In genomic region chr10:25875555-25876165, GRCh38 we compare ENCODE assay signal across 8 cellular contexts. TPM values are rescaled to one million over a fixed set of nuclear protein-coding genes. Genes with fewer than 3 reads are reported as not detected.
DNase-seq lines count a peak whose midpoint lies in the region; ATAC-seq and TF ChIP-seq lines count a peak whose summit lies in the region.

No MANE protein-coding gene starts in this region.

- no peaks in the 10 kb centered on the region for H3K27me3 Mint-ChIP-seq in activated B cell treated with CpG ODN at 0.5 μM for 24 hours

- ATAC-seq in GM19025 (IDR thresholded peaks at IDR 0.05; ENCODE audit: low read depth, unreplicated experiment) (peak; percentile 94), HG03175 (IDR thresholded peaks at IDR 0.05; ENCODE audit: unreplicated experiment) (peak; percentile 96), activated B cell treated with CpG ODN at 0.5 μM for 24 hours (ENCODE audit: low read depth) (peak; percentile 76), left colon (peak; percentile 68)

- no peaks in the 10 kb centered on the region for H3K36me3 Mint-ChIP-seq in activated B cell treated with CpG ODN at 0.5 μM for 24 hours (ENCODE audit: low read depth)

- H3K4me3 ChIP-seq in BE2C (ENCODE audit: low read depth, low read length), result no peak overlapping the region

- H3K4me3 Mint-ChIP-seq in activated B cell treated with CpG ODN at 0.5 μM for 24 hours, result no peak overlapping the region

- POLR2A ChIA-PET in activated B cell treated with CpG ODN at 0.5 μM for 24 hours (lab: Charles Lee), result no interaction called here

- H3K9me3 Mint-ChIP-seq in activated B cell treated with CpG ODN at 0.5 μM for 24 hours, result no peaks in the 10 kb centered on the region

- H3K27me3 ChIP-seq in BE2C, result no peaks in the 10 kb centered on the region

- no peaks in the 10 kb centered on the region for H3K36me3 ChIP-seq in BE2C

- CTCF ChIA-PET in activated B cell treated with CpG ODN at 0.5 μM for 24 hours (lab: Charles Lee), result interaction anchor here (0.6 to 2.0 kb wide), 18 partner anchors 9 to 1007 kb away, joined by 3 to 18 read pairs (median 4); partner anchors contain the start of gene GAD2

- TF ChIP-seq CTCF in BE2C (IDR thresholded peaks at IDR 0.05; ENCODE audit: low read depth, low read length), result peak; percentile 88
- TF ChIP-seq CTCF in activated B cell treated with CpG ODN at 0.5 μM for 24 hours (IDR thresholded peaks at IDR 0.05), result peak; percentile 91

- H3K4me1 Mint-ChIP-seq in activated B cell treated with CpG ODN at 0.5 μM for 24 hours, result no peaks in the 10 kb centered on the region

- H3K27ac Mint-ChIP-seq in activated B cell treated with CpG ODN at 0.5 μM for 24 hours, result no peak overlapping the region

- no peaks in the 10 kb centered on the region for H3K4me1 ChIP-seq in BE2C

- H3K9me3 ChIP-seq in BE2C, result no peaks in the 10 kb centered on the region

- intact Hi-C loops in activated B cell treated with CpG ODN at 0.5 μM for 24 hours (cut with micrococcal nuclease), result loop anchor here (1.0 to 10.0 kb wide), 3 partner anchors 60 to 459 kb away; no protein-coding TSS in a partner anchor
- intact Hi-C loops in left colon (cut with DNase I, micrococcal nuclease), result loop anchor here in 1 of 2 donors (10.0 kb wide), 1 partner anchor 679 kb away; no protein-coding TSS in a partner anchor

- peak; percentile 70 for DNase-seq in BE2C
- peak; percentile 82 for DNase-seq in NCI-H2227 (lab: John Stamatoyannopoulos, UW; ENCODE audit: unreplicated experiment)
- peak; percentile 34 for DNase-seq in activated B cell treated with CpG ODN at 0.5 μM for 24 hours
- DNase-seq in central memory CD4-positive, alpha-beta T cell, result peak; percentile 23
- DNase-seq in left colon, result peak; percentile 42 to 78
- DNase-seq in stimulated activated CD4-positive, alpha-beta T cell treated with anti-CD3 and anti-CD28 coated beads, Interleukin-4, amount 100 ng/mL, for 1 hour, result peak; percentile 61

RNA-seq across cellular contexts. Expression of gene MYO3A, which starts 58.4 kb away (rescaled TPM):
- not detected for polyA plus RNA-seq in BE2C (2012; ENCODE audit: insufficient read depth, insufficient read length, low read depth)
- total RNA-seq in activated B cell treated with CpG ODN at 0.5 μM for 24 hours (0.98 and 1.1 TPM in 2 replicates), left colon (1 to 10 TPM in 1 of 2 donors, under 1 TPM in 1; 0.08 to 1.0 TPM)

Comparison
In these comparisons a context has a peak if more than half of its experiments do, and no peak if none do; other contexts are left out.
1. DNase-seq: peak in every context shown above with its lines; median percentile 82 in NCI-H2227; 70 in BE2C; 61 in stimulated activated CD4-positive, alpha-beta T cell treated with anti-CD3 and anti-CD28 coated beads, Interleukin-4, amount 100 ng/mL, for 1 hour; 60 in left colon; 34 in activated B cell treated with CpG ODN at 0.5 μM for 24 hours; 23 in central memory CD4-positive, alpha-beta T cell.